13 cellular contexts compared by ENCODE assay signal in the genomic region with DNA sequence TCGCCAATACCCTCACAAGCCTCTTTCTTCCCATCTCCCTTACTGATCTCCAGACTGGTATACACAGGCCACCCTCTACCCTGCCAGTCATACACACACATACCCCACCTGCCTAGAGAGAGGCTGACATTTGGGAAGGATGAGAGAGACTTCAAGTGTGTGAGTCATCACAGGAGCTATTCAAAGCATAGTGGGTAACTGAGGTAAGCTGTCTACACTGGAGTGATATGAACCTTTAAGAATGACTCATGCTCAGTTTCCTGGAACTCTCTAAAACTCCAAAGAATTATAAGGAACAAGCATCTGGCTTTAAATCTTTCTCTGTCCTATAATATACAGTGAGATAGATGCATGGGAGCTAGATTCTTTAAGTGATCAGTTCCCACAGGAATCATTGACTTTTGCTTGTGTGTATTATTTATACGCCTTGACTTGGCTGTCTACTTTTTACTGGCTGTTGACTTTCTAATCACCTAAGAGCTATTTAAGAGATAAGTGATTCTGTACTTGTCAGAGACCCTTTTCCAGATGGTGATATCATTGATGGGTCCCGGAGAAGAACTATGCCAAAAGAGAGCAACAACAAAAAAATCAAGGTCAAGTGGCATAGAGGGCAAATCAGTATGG. TPM values are rescaled to one million over a fixed set of nuclear protein-coding genes. Genes with fewer than 3 reads are reported as not detected.
A peak's percentile ranks its signal among the peaks of the same experiment; 100 is the strongest.
DNase-seq lines count a peak whose midpoint lies in the region; FAIRE-seq and TF ChIP-seq lines count a peak whose summit lies in the region.
"Had no signal": no experiment of that assay in that cellular context is flagged by ENCODE, and none has a peak within 500 bp of the region (broad histone marks: within the 10 kb centered on the region; RNA-seq: fewer than 3 reads in every experiment).

No MANE protein-coding gene starts in this region.

- TF ChIP-seq CTCF in bronchial epithelial cell (IDR thresholded peaks at IDR 0.05; ENCODE audit: insufficient read depth, low read length, severe bottlenecking) (no peak), smooth muscle cell (IDR thresholded peaks at IDR 0.05; ENCODE audit: borderline replicate concordance, insufficient read depth, poor library complexity, severe bottlenecking) (no peak)

- no peaks in the 10 kb centered on the region for H3F3A ChIP-seq in smooth muscle cell (ENCODE audit: low read depth)

- no peak for FAIRE-seq in bronchial epithelial cell (lab: Jason Lieb, UNC)
- FAIRE-seq: HTR-8/SVneo had no signal

- H3K27me3 ChIP-seq in bronchial epithelial cell (ENCODE audit: control insufficient read depth, insufficient read depth, low read length) (no peaks in the 10 kb centered on the region), smooth muscle cell (ENCODE audit: low read depth) (no peaks in the 10 kb centered on the region)

- no peak overlapping the region for H2AFZ ChIP-seq in smooth muscle cell (ENCODE audit: low read depth)

- H3K36me3 ChIP-seq in bronchial epithelial cell (ENCODE audit: control insufficient read depth, insufficient read depth, low read length): no peaks in the 10 kb centered on the region
- H3K36me3 ChIP-seq in smooth muscle cell (ENCODE audit: low read depth): no peaks in the 10 kb centered on the region

- H4K20me1 ChIP-seq in smooth muscle cell (ENCODE audit: low read depth): no peaks in the 10 kb centered on the region

- no peaks in the 10 kb centered on the region for H3K79me2 ChIP-seq in smooth muscle cell (ENCODE audit: low read depth)

- WGBS in smooth muscle cell (ENCODE audit: low lambda C conversion rate): 52% methylated on average over 3 of the region's 3 CpGs

- DNase-seq in NCI-H748 (lab: John Stamatoyannopoulos, UW; ENCODE audit: unreplicated experiment): peak; percentile 12
- no peak for DNase-seq in NCI-H748 treated with DMSO at 0.1 percent for 48 hours (lab: John Stamatoyannopoulos, UW)
- peak; percentile 16 for DNase-seq in NCI-H510A (lab: John Stamatoyannopoulos, UW)
- DNase-seq in bronchial epithelial cell (ENCODE audit: low read depth): peak; percentile 90
- no peak for DNase-seq in smooth muscle cell (lab: John Stamatoyannopoulos, UW; ENCODE audit: unreplicated experiment)
- DNase-seq in NCI-H1694 treated with DMSO at 0.1 percent for 48 hours (lab: John Stamatoyannopoulos, UW): no peak
- no peak for DNase-seq in SKM-1 treated with dmso at 0.1 percent for 144 hours (lab: John Stamatoyannopoulos, UW; ENCODE audit: unreplicated experiment)
- no peak for DNase-seq in central memory CD4-positive, alpha-beta T cell
- DNase-seq: activated CD4-positive, CD25-positive, alpha-beta regulatory T cell; foreskin fibroblast; GF-D8; NCI-H187 treated with DMSO at 0.1 percent for 48 hours had no signal

- H3K9ac ChIP-seq in smooth muscle cell (ENCODE audit: low read depth): no peak overlapping the region

- H3K4me3 ChIP-seq in bronchial epithelial cell (ENCODE audit: low read depth, low read length) (no peak overlapping the region), smooth muscle cell (no peak overlapping the region)

- peak overlapping the region; percentile 15 for H3K27ac ChIP-seq in smooth muscle cell (ENCODE audit: low read depth)

- H3K4me2 ChIP-seq in smooth muscle cell: peak overlapping the region; percentile 19

- H3K4me1 ChIP-seq in smooth muscle cell (ENCODE audit: low read depth): peaks cover 14% of the 10 kb centered on the region

- no peaks in the 10 kb centered on the region for H3K9me3 ChIP-seq in smooth muscle cell (replicated peaks; ENCODE audit: low read depth)

RNA-seq across cellular contexts. Expression of a gene that starts 5.8 kb away (rescaled TPM):
- total RNA-seq in bronchial epithelial cell (0.26 TPM in 1 of 2 replicates, not detected in the other), smooth muscle cell (5.3 and 8.9 TPM in 2 replicates)
- polyA plus RNA-seq in smooth muscle cell: 1.3 and 10.0 TPM in 2 replicates

Comparison
In these comparisons a context has a peak if more than half of its experiments do, and no peak if none do; other contexts are left out.
1. DNase-seq: peak in NCI-H748 (single experiment), NCI-H510A (single experiment) and bronchial epithelial cell (single experiment); none in NCI-H748 treated with DMSO at 0.1 percent for 48 hours (single experiment), smooth muscle cell (single experiment), NCI-H1694 treated with DMSO at 0.1 percent for 48 hours (single experiment), SKM-1 treated with dmso at 0.1 percent for 144 hours (single experiment) and central memory CD4-positive, alpha-beta T cell (single experiment).